Comparison of ENCODE assay signal across 21 cellular contexts in genomic region chr1:206796984-206797402, GRCh38. TPM values are rescaled to one million over a fixed set of nuclear protein-coding genes. Genes with fewer than 3 reads are reported as not detected.
DNase-seq lines count a peak whose midpoint lies in the region; ATAC-seq and TF ChIP-seq lines count a peak whose summit lies in the region.
"Had no signal": no experiment of that assay in that cellular context is flagged by ENCODE, and none has a peak within 500 bp of the region (broad histone marks: within the 10 kb centered on the region; RNA-seq: fewer than 3 reads in every experiment).

No MANE protein-coding gene starts in this region.

- no peak overlapping the region for H2BK120ac ChIP-seq in IMR-90 (ENCODE audit: low read depth, low read length)
- no peak overlapping the region for H2BK120ac ChIP-seq in trophoblast cell (ENCODE audit: insufficient read depth, low read length, poor library complexity)

- no peak overlapping the region for H3K4me3 Mint-ChIP-seq in progenitor cell of endocrine pancreas (ENCODE audit: low read depth)
- H3K4me3 Mint-ChIP-seq: H9 had no signal

- BruUV-seq in IMR-90 (replicated peaks; lab: Mats Ljungman, UMichigan) = no TSS peak

- no peak overlapping the region for H2BK20ac ChIP-seq in IMR-90 (ENCODE audit: low read depth, low read length)

- H3K79me2 ChIP-seq in trophoblast cell (ENCODE audit: control insufficient read depth, insufficient read depth, low read length, poor library complexity) = no peaks in the 10 kb centered on the region

- no peaks in the 10 kb centered on the region for H3K36me3 Mint-ChIP-seq in progenitor cell of endocrine pancreas (ENCODE audit: insufficient read depth)

- H3K9me3 Mint-ChIP-seq in progenitor cell of endocrine pancreas (ENCODE audit: low read depth) = no peaks in the 10 kb centered on the region
- H3K9me3 Mint-ChIP-seq: H9 had no signal

- H4K8ac ChIP-seq in IMR-90 (ENCODE audit: low read depth in 2 of 2, low read length in 2 of 2) = no peak overlapping the region
- H4K8ac ChIP-seq in trophoblast cell (ENCODE audit: low read depth, low read length) = no peak overlapping the region

- no peak overlapping the region for H2BK5ac ChIP-seq in IMR-90 (ENCODE audit: low read depth, low read length, poor library complexity, severe bottlenecking)
- H2BK5ac ChIP-seq in trophoblast cell (ENCODE audit: low read depth, low read length, poor library complexity) = no peak overlapping the region

- intact Hi-C loops in IMR-90 (cut with micrococcal nuclease) = no loop called here

- H3K4me3 ChIP-seq in IMR-90 (ENCODE audit: insufficient read depth, low read depth, low read length) (no peak overlapping the region), trophoblast cell (ENCODE audit: low read depth, low read length) (no peak overlapping the region)

- no peak for TF ChIP-seq CTCF in IMR-90 (conservative IDR thresholded peaks at IDR 0.05; ENCODE audit: low read depth, low read length)
- no peak for TF ChIP-seq CTCF in progenitor cell of endocrine pancreas (IDR thresholded peaks at IDR 0.05; ENCODE audit: unreplicated experiment)

- in situ Hi-C loops in IMR-90 (cut with MboI; ENCODE audit: low sequenced_read_pairs) = no loop called here

- H3K9ac ChIP-seq in IMR-90 (ENCODE audit: low read depth, low read length) (no peak overlapping the region), trophoblast cell (ENCODE audit: low read length) (peak overlapping the region; percentile 15)

- no peak for TF ChIP-seq POLR2A in IMR-90 (IDR thresholded peaks at IDR 0.05; ENCODE audit: low read depth, low read length)

- no peak overlapping the region for H3K18ac ChIP-seq in IMR-90 (ENCODE audit: low read depth, low read length)
- no peak overlapping the region for H3K18ac ChIP-seq in trophoblast cell (ENCODE audit: low read length)

- no peaks in the 10 kb centered on the region for H3K9me3 ChIP-seq in IMR-90 (ENCODE audit: control insufficient read depth, insufficient read depth, low read length)
- H3K9me3 ChIP-seq in trophoblast cell (ENCODE audit: insufficient read depth, low read depth, low read length) = peaks cover 1% of the 10 kb centered on the region

- no peak overlapping the region for H3K23ac ChIP-seq in IMR-90 (ENCODE audit: low read depth, low read length)
- H3K23ac ChIP-seq in trophoblast cell (ENCODE audit: low read length) = peak overlapping the region; percentile 22

- no peak overlapping the region for H3K4me2 ChIP-seq in IMR-90 (ENCODE audit: low read depth, low read length)
- H3K4me2 ChIP-seq in trophoblast cell (ENCODE audit: low read length) = no peak overlapping the region

- no peak overlapping the region for H3K27ac ChIP-seq in IMR-90 (ENCODE audit: insufficient read depth, low read length)
- no peak overlapping the region for H3K27ac ChIP-seq in trophoblast cell (ENCODE audit: low read depth, low read length)
- H3K27ac ChIP-seq: HL-60 had no signal

- dilution Hi-C loops in IMR-90 (cut with HindIII; ENCODE audit: low sequenced_read_pairs, unreplicated experiment) = no loop called here

- H3K56ac ChIP-seq in IMR-90 (ENCODE audit: extremely low read depth, insufficient read depth, low read length) = no peak overlapping the region

- no peak overlapping the region for H4K5ac ChIP-seq in IMR-90 (ENCODE audit: low read depth, low read length)

- no peaks in the 10 kb centered on the region for H3K4me1 Mint-ChIP-seq in progenitor cell of endocrine pancreas (ENCODE audit: low read depth)

- H3K27me3 ChIP-seq in IMR-90 (ENCODE audit: control insufficient read depth, insufficient read depth, low read length) (no peaks in the 10 kb centered on the region), trophoblast cell (ENCODE audit: insufficient read depth, low read length) (peaks cover 2% of the 10 kb centered on the region)

- H3K4me1 ChIP-seq in IMR-90 (ENCODE audit: control insufficient read depth, insufficient read depth, low read length) (no peaks in the 10 kb centered on the region), trophoblast cell (ENCODE audit: control insufficient read depth in 1 of 2, insufficient read depth in 2 of 2, low read length in 2 of 2) (no peaks in the 10 kb centered on the region)

- H2AFZ ChIP-seq in IMR-90 (replicated peaks; ENCODE audit: low read length, poor library complexity) = no peak overlapping the region
- no peak overlapping the region for H2AFZ ChIP-seq in trophoblast cell (ENCODE audit: insufficient read depth, low read length, poor library complexity)

- no peak overlapping the region for H3K14ac ChIP-seq in IMR-90 (replicated peaks; ENCODE audit: low read depth, low read length)
- no peak overlapping the region for H3K14ac ChIP-seq in trophoblast cell (ENCODE audit: low read length)

- CTCF ChIA-PET in IMR-90 (lab: Yijun Ruan, JAX) = no interaction called here

- no peaks in the 10 kb centered on the region for H3K79me1 ChIP-seq in IMR-90 (ENCODE audit: low read depth in 1 of 2, low read length in 2 of 2)
- no peaks in the 10 kb centered on the region for H3K79me1 ChIP-seq in trophoblast cell (ENCODE audit: low read length)

- H2AK5ac ChIP-seq in IMR-90 (ENCODE audit: low read depth, low read length) = peak overlapping the region; percentile 20; the same call in 1 of the 2 replicates
- no peak overlapping the region for H2AK5ac ChIP-seq in trophoblast cell (ENCODE audit: low read length)

- POLR2A ChIA-PET in IMR-90 (lab: Charles Lee; ENCODE audit: unreplicated experiment) = no interaction called here

- H2AK9ac ChIP-seq in IMR-90 (replicated peaks; ENCODE audit: low read depth, low read length, poor library complexity) = no peak overlapping the region

- H3K27me3 Mint-ChIP-seq in progenitor cell of endocrine pancreas = peaks cover 12% of the 10 kb centered on the region

- DNase-seq in IMR-90 (no peak), SKM-1 (lab: John Stamatoyannopoulos, UW; ENCODE audit: unreplicated experiment) (peak; percentile 46), left lobe of liver (ENCODE audit: low spot score) (no peak), trophoblast cell (peak in 1 of 2 donors; percentile 48), progenitor cell of endocrine pancreas (ENCODE audit: low spot score, unreplicated experiment) (no peak), NCI-H128 (lab: John Stamatoyannopoulos, UW; ENCODE audit: unreplicated experiment) (no peak)
- DNase-seq: ACHN, C1 segment of cervical spinal cord, DND-41, H9, NCI-H1436, NCI-H1930, NCI-H226, NCI-H524, NCI-H82, SHP77 treated with DMSO at 0.1 percent for 48 hours had no signal

- H3K4ac ChIP-seq in IMR-90 (ENCODE audit: low read depth, low read length) (no peak overlapping the region), trophoblast cell (ENCODE audit: low read depth, low read length) (no peak overlapping the region)

- no peak overlapping the region for H3K27ac Mint-ChIP-seq in progenitor cell of endocrine pancreas
- H3K27ac Mint-ChIP-seq: H9 had no signal

- no peak overlapping the region for H4K12ac ChIP-seq in trophoblast cell (ENCODE audit: low read depth, low read length)

- no peak overlapping the region for H2BK15ac ChIP-seq in IMR-90 (ENCODE audit: low read depth, low read length)

- no peaks in the 10 kb centered on the region for H4K20me1 ChIP-seq in IMR-90 (ENCODE audit: insufficient read depth, low read length)

- no peak for ATAC-seq in IMR-90 (ENCODE audit: low read depth)
- ATAC-seq in left lobe of liver = peak; percentile 61
- ATAC-seq in HG03097 (IDR thresholded peaks at IDR 0.05; ENCODE audit: low FRiP score, unreplicated experiment) = no peak
- ATAC-seq: SK-N-SH treated with all-trans-retinoic acid at 6 μM for 48 hours had no signal

- H4K91ac ChIP-seq in IMR-90 (ENCODE audit: insufficient read depth, low read depth, low read length) (no peak overlapping the region), trophoblast cell (ENCODE audit: low read depth, low read length) (no peak overlapping the region)

- whole genome bisulfite sequencing in IMR-90 (ENCODE audit: extremely low coverage in 2 of 2, insufficient read length in 1 of 2), 2 experiments = 60% methylated on average over 1 of the region's 8 CpGs; no CpG with 5 or more reads in 1 of the 2 experiments
- WGBS in trophoblast cell (ENCODE audit: extremely low coverage, insufficient coverage, insufficient read length) = no CpG with 5 or more reads among the region's 8 CpGs

- TF ChIP-seq RAD21 in IMR-90 (IDR thresholded peaks at IDR 0.05; ENCODE audit: low read length) = no peak

- peaks cover 12% of the 10 kb centered on the region; the same call in 1 of the 2 replicates for H3K9me1 ChIP-seq in IMR-90 (ENCODE audit: insufficient read depth, low read length)

- H3K36me3 ChIP-seq in IMR-90 (ENCODE audit: control insufficient read depth, insufficient read depth, low read length) (no peaks in the 10 kb centered on the region), trophoblast cell (ENCODE audit: control insufficient read depth in 1 of 2, insufficient read depth in 2 of 2, low read length in 2 of 2) (no peaks in the 10 kb centered on the region)

- H2BK12ac ChIP-seq in trophoblast cell (ENCODE audit: low read length) = no peak overlapping the region

TF ChIP-seq in IMR-90, 13 proteins besides CTCF, POLR2A, EP300 and RAD21 (continues in another document):
- no peak for TF ChIP-seq MAFK (IDR thresholded peaks at IDR 0.05; ENCODE audit: low read depth, low read length)
- TF ChIP-seq MXI1 (IDR thresholded peaks at IDR 0.05; ENCODE audit: borderline replicate concordance, low read depth, low read length) = no peak
- no peak for TF ChIP-seq USF2 (IDR thresholded peaks at IDR 0.05; ENCODE audit: low read depth, low read length)
- TF ChIP-seq FOS (IDR thresholded peaks at IDR 0.05; ENCODE audit: low read depth, low read length) = no peak

RNA-seq across cellular contexts. Expression of gene IL10, which starts 24.7 kb away (rescaled TPM):
- total RNA-seq in IMR-90 (2012; rRNA removed) = not detected in 2 replicates
- not detected in 2 replicates for polyA plus RNA-seq in IMR-90 (2012; rRNA removed)
- not detected in 2 replicates for polyA plus RNA-seq in IMR-90 (2012; cell fraction: cytosol; rRNA removed)
- polyA plus RNA-seq in IMR-90 (2012; cell fraction: nucleus; rRNA removed; ENCODE audit: low replicate concordance) = not detected in 2 replicates
- 0.18 TPM for total RNA-seq in left lobe of liver
- polyA plus RNA-seq in trophoblast cell (2013) = not detected in 2 replicates
- total RNA-seq in progenitor cell of endocrine pancreas = not detected in 2 replicates
- total RNA-seq: G401, H9, HT1080 had no signal

RNA-seq across cellular contexts. Expression of gene IL19, which starts 26.4 kb away (rescaled TPM):
- not detected in 2 replicates for total RNA-seq in IMR-90 (2012; rRNA removed)
- not detected in 2 replicates for polyA plus RNA-seq in IMR-90 (2012; rRNA removed)
- not detected in 2 replicates for polyA plus RNA-seq in IMR-90 (2012; cell fraction: cytosol; rRNA removed)
- polyA plus RNA-seq in IMR-90 (2012; cell fraction: nucleus; rRNA removed; ENCODE audit: low replicate concordance) = not detected in 2 replicates
- not detected for total RNA-seq in left lobe of liver
- polyA plus RNA-seq in trophoblast cell (2013) = not detected in 2 replicates
- not detected in 2 replicates for total RNA-seq in progenitor cell of endocrine pancreas
- total RNA-seq: G401, H9, HT1080 had no signal
